23 cellular contexts compared by ENCODE assay signal in genomic region chr5:65767565-65767964, GRCh38. TPM values are rescaled to one million over a fixed set of nuclear protein-coding genes. Genes with fewer than 3 reads are reported as not detected.
DNase-seq lines count a peak whose midpoint lies in the region; ATAC-seq and TF ChIP-seq lines count a peak whose summit lies in the region.
"Had no signal": no experiment of that assay in that cellular context is flagged by ENCODE, and none has a peak within 500 bp of the region (broad histone marks: within the 10 kb centered on the region; RNA-seq: fewer than 3 reads in every experiment).

No MANE protein-coding gene starts in this region.

- H3K4me2 ChIP-seq in mesendoderm (ENCODE audit: low read length), result no peak overlapping the region
- H3K4me2 ChIP-seq: BLaER1 had no signal

- H2BK5ac ChIP-seq in mesendoderm (ENCODE audit: low read length), result no peak overlapping the region

- no CpG with 5 or more reads among the region's 1 CpG for WGBS in mesendoderm (ENCODE audit: extremely low coverage, insufficient coverage, low lambda C conversion rate)

- H2BK120ac ChIP-seq in mesendoderm (ENCODE audit: low read depth, low read length), result no peak overlapping the region

- no peak for ATAC-seq in WTC11
- ATAC-seq: GM12878 had no signal

- peak; percentile 6 for DNase-seq in RPMI7951 (ENCODE audit: low read depth)
- DNase-seq in WTC11 (ENCODE audit: low spot score), result no peak
- peak; percentile 35 for DNase-seq in mesendoderm
- no peak for DNase-seq in NCI-H748 treated with DMSO at 0.1 percent for 48 hours (lab: John Stamatoyannopoulos, UW)
- no peak for DNase-seq in medulla oblongata (ENCODE audit: extremely low spot score)
- DNase-seq: 8988T; ACHN; BE2C; C1 segment of cervical spinal cord; CD4-positive, alpha-beta memory T cell; CD4-positive, CD25-positive, alpha-beta regulatory T cell; CD8-positive, alpha-beta memory T cell; COR-L47; DMS 273 treated with DMSO at 0.1 percent for 48 hours; DMS153; DMS53; DMS79; DND-41; EL; GDM1 had no signal

- no peak overlapping the region for H2AK5ac ChIP-seq in mesendoderm (ENCODE audit: low read length)

- no peak overlapping the region for H3K23ac ChIP-seq in mesendoderm (ENCODE audit: low read length)

- no peaks in the 10 kb centered on the region for H3K79me2 ChIP-seq in mesendoderm (ENCODE audit: control insufficient read depth, insufficient read depth, low read length)

- peaks cover 18% of the 10 kb centered on the region for H3K4me1 Mint-ChIP-seq in WTC11
- H3K4me1 Mint-ChIP-seq: CD14-positive monocyte; CD8-positive, alpha-beta memory T cell had no signal

- no peaks in the 10 kb centered on the region for H3K27me3 ChIP-seq in mesendoderm (ENCODE audit: insufficient read depth, low read length, poor library complexity)
- H3K27me3 ChIP-seq: BE2C, BLaER1 had no signal

- no peak overlapping the region for H3K4me3 Mint-ChIP-seq in WTC11
- H3K4me3 Mint-ChIP-seq: CD14-positive monocyte; CD4-positive, alpha-beta memory T cell; CD4-positive, CD25-positive, alpha-beta regulatory T cell; CD8-positive, alpha-beta memory T cell had no signal

- H3K18ac ChIP-seq in mesendoderm (ENCODE audit: low read length), result no peak overlapping the region

- H3K27ac ChIP-seq in mesendoderm (ENCODE audit: low read depth, low read length), result no peak overlapping the region
- H3K27ac ChIP-seq: BLaER1 had no signal

- no peaks in the 10 kb centered on the region for H3K79me1 ChIP-seq in mesendoderm (ENCODE audit: low read length)

- no peak overlapping the region for H3K4ac ChIP-seq in mesendoderm (ENCODE audit: low read depth, low read length)

- H4K8ac ChIP-seq in mesendoderm (ENCODE audit: low read depth, low read length), result no peak overlapping the region

- no peak overlapping the region for H3K56ac ChIP-seq in mesendoderm (ENCODE audit: low read length)

- no peak for TF ChIP-seq CTCF in WTC11 (IDR thresholded peaks at IDR 0.05)

- no peak overlapping the region for H2BK15ac ChIP-seq in mesendoderm (replicated peaks; ENCODE audit: low read depth)

- CTCF ChIA-PET in WTC11 (lab: Charles Lee), result no interaction called here

- H3K4me3 ChIP-seq in mesendoderm (ENCODE audit: low read length), result no peak overlapping the region
- H3K4me3 ChIP-seq: BLaER1, GM12878 had no signal

- H3K4me1 ChIP-seq in mesendoderm (ENCODE audit: control insufficient read depth, low read depth, low read length), result no peaks in the 10 kb centered on the region
- H3K4me1 ChIP-seq: BE2C, BLaER1 had no signal

- H3K27ac Mint-ChIP-seq in WTC11, result peak overlapping the region; percentile 61
- H3K27ac Mint-ChIP-seq: CD4-positive, alpha-beta memory T cell had no signal

- peaks cover 48% of the 10 kb centered on the region for H3K36me3 Mint-ChIP-seq in WTC11

- H3K36me3 ChIP-seq in mesendoderm (ENCODE audit: control insufficient read depth, insufficient read depth, low read length), result peaks cover 1% of the 10 kb centered on the region

- H4K5ac ChIP-seq in mesendoderm (ENCODE audit: low read length), result no peak overlapping the region

- H3K9ac ChIP-seq in mesendoderm (ENCODE audit: low read length), result no peak overlapping the region
- H3K9ac ChIP-seq: BLaER1 had no signal

- H3K9me3 Mint-ChIP-seq in WTC11, result peaks cover 15% of the 10 kb centered on the region

- no peaks in the 10 kb centered on the region for H3K27me3 Mint-ChIP-seq in WTC11 (ENCODE audit: low read depth)
- H3K27me3 Mint-ChIP-seq: CD4-positive, alpha-beta memory T cell; CD4-positive, CD25-positive, alpha-beta regulatory T cell; CD8-positive, alpha-beta memory T cell had no signal

- POLR2A ChIA-PET in WTC11 (lab: Charles Lee), result no interaction called here

TF ChIP-seq in WTC11, 78 proteins besides CTCF, POLR2A, EP300 and RAD21:
- TF ChIP-seq EMX1 (CRISPR knock-in tag; IDR thresholded peaks at IDR 0.05) (no peak), NFE2L1 (CRISPR knock-in tag; IDR thresholded peaks at IDR 0.05) (no peak), NFYB (CRISPR knock-in tag; conservative IDR thresholded peaks at IDR 0.05; ENCODE audit: low read depth) (no peak), ZNF396 (CRISPR knock-in tag; IDR thresholded peaks at IDR 0.05; ENCODE audit: borderline replicate concordance) (no peak), FOXJ3 (CRISPR knock-in tag; IDR thresholded peaks at IDR 0.05; ENCODE audit: borderline replicate concordance) (no peak), MYBL2 (CRISPR knock-in tag; IDR thresholded peaks at IDR 0.05) (no peak), ZMAT4 (CRISPR knock-in tag; IDR thresholded peaks at IDR 0.05) (no peak), ZNF416 (CRISPR knock-in tag; IDR thresholded peaks at IDR 0.05) (no peak), IRF2 (CRISPR knock-in tag; IDR thresholded peaks at IDR 0.05; ENCODE audit: borderline replicate concordance, low read depth) (no peak), CBFB (CRISPR knock-in tag; IDR thresholded peaks at IDR 0.05; ENCODE audit: low read depth) (no peak), JUN (CRISPR knock-in tag; IDR thresholded peaks at IDR 0.05) (no peak), SMAD3 (CRISPR knock-in tag; IDR thresholded peaks at IDR 0.05; ENCODE audit: borderline replicate concordance) (no peak), GRHL2 (CRISPR knock-in tag; IDR thresholded peaks at IDR 0.05; ENCODE audit: insufficient replicate concordance, severe bottlenecking) (no peak)

RNA-seq across cellular contexts. Expression of gene NLN, which starts 45.6 kb away (rescaled TPM):
- 22.6 and 24.6 TPM in 2 replicates for total RNA-seq in RPMI7951 (2014; rRNA removed; shearing (Covaris generic))
- total RNA-seq in WTC11 (2021), result 140 to 163 TPM (median 141 TPM) in 3 replicates
- 92.6 TPM for polyA plus RNA-seq in mesendoderm (2013, experiment 1 of 2)
- polyA plus RNA-seq in mesendoderm (2013, experiment 2 of 2), result 94.6 TPM

RNA-seq across cellular contexts. Expression of gene SGTB, which starts 45.7 kb away (rescaled TPM):
- 7.7 and 9.0 TPM in 2 replicates for total RNA-seq in RPMI7951 (2014; rRNA removed; shearing (Covaris generic))
- 11.8 to 13.5 TPM (median 12.7 TPM) in 3 replicates for total RNA-seq in WTC11 (2021)
- 7.0 TPM for polyA plus RNA-seq in mesendoderm (2013, experiment 1 of 2)
- polyA plus RNA-seq in mesendoderm (2013, experiment 2 of 2), result 7.5 TPM

Comparison
In these comparisons a context has a peak if more than half of its experiments do, and no peak if none do; other contexts are left out.
1. DNase-seq: peak in RPMI7951 (single experiment) and mesendoderm (single experiment); none in WTC11 (single experiment), NCI-H748 treated with DMSO at 0.1 percent for 48 hours (single experiment) and medulla oblongata (single experiment).